Comparison of ENCODE assay signal across 9 cellular contexts in the genomic region with DNA sequence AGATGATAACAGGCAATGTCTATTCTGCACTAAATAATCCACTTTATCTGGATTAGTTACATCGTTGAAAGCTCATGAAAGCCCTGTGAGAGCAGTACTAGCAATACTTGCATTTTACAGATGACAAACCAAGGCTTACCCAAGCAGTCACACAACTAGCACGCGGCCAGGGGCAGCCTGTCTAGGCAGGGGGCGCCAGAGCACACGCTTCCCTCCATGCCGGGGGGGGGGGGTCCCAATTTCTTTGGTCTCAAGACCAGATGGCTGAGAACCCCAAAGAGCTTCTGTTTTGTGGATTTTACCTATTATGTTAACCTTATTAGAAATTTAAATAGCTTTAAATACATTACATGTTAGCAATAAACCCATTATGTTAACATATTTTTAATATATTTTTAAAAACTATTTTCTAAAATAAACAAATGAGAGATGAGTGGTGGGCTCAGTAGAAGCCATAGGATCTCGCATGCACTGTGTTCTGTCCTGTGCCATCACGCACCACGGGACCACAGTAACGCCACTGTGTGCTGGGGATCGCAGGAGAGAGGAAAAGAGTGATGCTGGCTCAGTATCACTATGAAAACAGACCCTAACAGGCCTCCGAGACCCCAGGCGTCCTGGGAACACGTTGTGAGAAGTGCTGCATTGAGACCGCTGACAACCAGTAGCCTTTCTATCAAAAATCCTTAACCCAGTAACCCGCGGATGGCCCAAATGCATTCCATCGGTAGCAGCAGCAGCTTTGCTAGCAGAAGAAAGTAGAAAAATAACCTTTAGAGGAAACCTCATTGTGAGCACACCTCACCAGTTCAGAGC. TPM values are rescaled to one million over a fixed set of nuclear protein-coding genes. Genes with fewer than 3 reads are reported as not detected.
DNase-seq lines count a peak whose midpoint lies in the region; ATAC-seq, FAIRE-seq and TF ChIP-seq lines count a peak whose summit lies in the region.
"Had no signal": no experiment of that assay in that cellular context is flagged by ENCODE, and none has a peak within 500 bp of the region (broad histone marks: within the 10 kb centered on the region; RNA-seq: fewer than 3 reads in every experiment).

No MANE protein-coding gene starts in this region.

- peaks cover 3% of the 10 kb centered on the region for H3K4me1 Mint-ChIP-seq in astrocyte (ENCODE audit: low read depth, unreplicated experiment)

- ATAC-seq in GM18858 (IDR thresholded peaks at IDR 0.05; ENCODE audit: unreplicated experiment) (peak; percentile 78), HG03175 (IDR thresholded peaks at IDR 0.05; ENCODE audit: unreplicated experiment) (peak; percentile 86)

- no peak overlapping the region for H3K9ac ChIP-seq in astrocyte (ENCODE audit: low read length)

- H3K4me3 ChIP-seq in BJ (ENCODE audit: low read depth, low read length) (no peak overlapping the region), astrocyte (ENCODE audit: insufficient read depth, low read depth, low read length) (no peak overlapping the region)

- H3K27ac Mint-ChIP-seq in astrocyte (ENCODE audit: unreplicated experiment), result no peak overlapping the region

- CTCF ChIA-PET in BJ (lab: Yijun Ruan, JAX), result interaction anchor here (0.6 to 3.5 kb wide), 20 partner anchors 9 to 176 kb away, joined by 3 to 22 read pairs (median 3); no protein-coding TSS in a partner anchor

- POLR2A ChIA-PET in BJ (lab: Charles Lee), result no interaction called here

- peaks cover 1% of the 10 kb centered on the region for H4K20me1 ChIP-seq in astrocyte (ENCODE audit: insufficient read depth, low read length)

- H3K36me3 ChIP-seq in BJ (ENCODE audit: control insufficient read depth, insufficient read depth, low read length) (no peaks in the 10 kb centered on the region), astrocyte (ENCODE audit: insufficient read depth, low read length) (no peaks in the 10 kb centered on the region)

- peaks cover 24% of the 10 kb centered on the region for H3K27me3 Mint-ChIP-seq in astrocyte (ENCODE audit: low read depth, unreplicated experiment)

- peaks cover under 1% of the 10 kb centered on the region for H3K4me1 ChIP-seq in astrocyte (ENCODE audit: insufficient read depth, low read length)

- H3K9me3 Mint-ChIP-seq in astrocyte (ENCODE audit: unreplicated experiment), result no peaks in the 10 kb centered on the region

- no peak for FAIRE-seq in astrocyte (lab: Jason Lieb, UNC)
- no peak for FAIRE-seq in urothelium cell line (lab: Jason Lieb, UNC)
- FAIRE-seq: islet of Langerhans had no signal

- H3K9me3 ChIP-seq in astrocyte (ENCODE audit: insufficient read depth, low read depth, low read length), result no peaks in the 10 kb centered on the region

- H3K27me3 ChIP-seq in BJ (ENCODE audit: control insufficient read depth, insufficient read depth, low read length), result peaks cover 9% of the 10 kb centered on the region
- peaks cover 15% of the 10 kb centered on the region for H3K27me3 ChIP-seq in astrocyte (ENCODE audit: insufficient read depth, low read length)

- peaks cover 5% of the 10 kb centered on the region for H3K36me3 Mint-ChIP-seq in astrocyte (ENCODE audit: low read depth, unreplicated experiment)

- H3K4me3 Mint-ChIP-seq in astrocyte (ENCODE audit: unreplicated experiment), result no peak overlapping the region

- H3K4me2 ChIP-seq in astrocyte (ENCODE audit: low read length), result no peak overlapping the region

- TF ChIP-seq CTCF in BJ (IDR thresholded peaks at IDR 0.05; ENCODE audit: insufficient read depth, low read depth, low read length) (peak; percentile 84), astrocyte (IDR thresholded peaks at IDR 0.05; ENCODE audit: insufficient read depth, low read depth, low read length) (peak; percentile 30)

- DNase-seq in BJ (ENCODE audit: low read depth), result no peak
- DNase-seq in OCI-M1 (lab: John Stamatoyannopoulos, UW), result peak; percentile 90
- DNase-seq in astrocyte (ENCODE audit: low read depth), result peak; percentile 11
- DNase-seq in iPS-NIHi11 (ENCODE audit: low spot score), result peak; percentile 77
- DNase-seq in stimulated activated CD8-positive, alpha-beta memory T cell treated with anti-CD3 and anti-CD28 coated beads, Interleukin-12 subunit alpha, Interleukin-12 subunit beta, amount 100 ng/mL, for 4 hours (ENCODE audit: low read depth), result peak; percentile 20
- no peak for DNase-seq in urothelium cell line (ENCODE audit: low spot score)

- H3K27ac ChIP-seq in astrocyte (ENCODE audit: low read depth, low read length), result no peak overlapping the region

- no peaks in the 10 kb centered on the region for H3K79me2 ChIP-seq in astrocyte (ENCODE audit: insufficient read depth, low read length)

- no peak overlapping the region for H2AFZ ChIP-seq in astrocyte (ENCODE audit: low read depth, low read length)

RNA-seq across cellular contexts. Expression of a gene that starts 5.3 kb away (rescaled TPM):
- polyA plus RNA-seq in BJ (2011; rRNA removed), result not detected in 2 replicates
- not detected in 2 replicates for polyA minus RNA-seq in BJ (2011; rRNA and poly(A)+ RNA removed)
- 0.14 TPM in 1 of 2 replicates, not detected in the other for total RNA-seq in astrocyte

RNA-seq across cellular contexts. Expression of a gene that starts 28.9 kb away (rescaled TPM):
- polyA plus RNA-seq in BJ (2011; rRNA removed), result 24.9 and 53.6 TPM in 2 replicates
- polyA minus RNA-seq in BJ (2011; rRNA and poly(A)+ RNA removed), result 13.7 and 14.9 TPM in 2 replicates
- total RNA-seq in astrocyte, result 54.3 and 63.9 TPM in 2 replicates

Comparison
In these comparisons a context has a peak if more than half of its experiments do, and no peak if none do; other contexts are left out.
1. DNase-seq: peak in OCI-M1 (single experiment), astrocyte (single experiment), iPS-NIHi11 (single experiment) and stimulated activated CD8-positive, alpha-beta memory T cell treated with anti-CD3 and anti-CD28 coated beads, Interleukin-12 subunit alpha, Interleukin-12 subunit beta, amount 100 ng/mL, for 4 hours (single experiment); none in BJ (single experiment) and urothelium cell line (single experiment).